In the genomic region with DNA sequence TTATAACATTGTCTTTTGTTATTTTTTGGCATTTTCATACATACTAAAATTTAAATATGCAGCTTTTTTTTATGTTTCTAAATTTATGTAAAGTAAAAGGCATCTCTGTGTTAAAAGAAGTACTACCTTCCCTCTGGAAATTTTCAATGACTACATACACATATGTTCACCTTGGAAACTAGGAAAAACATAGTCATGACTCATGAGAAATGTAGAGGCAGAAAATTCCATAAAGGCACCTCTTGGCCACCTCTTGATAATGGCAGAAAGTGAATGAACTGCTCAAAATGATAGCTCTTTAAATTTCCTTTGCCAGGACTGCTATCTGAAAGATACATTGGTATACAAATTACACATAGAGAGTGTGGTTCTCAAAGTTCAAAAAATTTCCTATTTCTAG, we compare ENCODE assay signal across 22 cellular contexts.
"Had no signal": no experiment of that assay in that cellular context is flagged by ENCODE, and none has a peak within 500 bp of the region (broad histone marks: within the 10 kb centered on the region; RNA-seq: fewer than 3 reads in every experiment).

No MANE protein-coding gene starts in this region.

- ATAC-seq: stimulated activated effector memory CD8-positive, alpha-beta T cell treated with anti-CD3 and anti-CD28 coated beads, Interleukin-12 subunit alpha, Interleukin-12 subunit beta, amount 100 ng/mL, for 72 hours; T-cell had no signal

- H3K36me3 ChIP-seq: esophagus muscularis mucosa, left ventricle myocardium inferior, ovary, sigmoid colon, thoracic aorta had no signal

- H3K9me3 ChIP-seq: esophagus muscularis mucosa, ovary, sigmoid colon, thoracic aorta had no signal

- H3K4me1 ChIP-seq: esophagus muscularis mucosa, left ventricle myocardium inferior, sigmoid colon had no signal

- H3K27ac ChIP-seq: esophagus muscularis mucosa, left ventricle myocardium inferior, ovary, sigmoid colon, thoracic aorta had no signal

- FAIRE-seq: islet of Langerhans, small intestine, urothelium cell line had no signal

- H3K27me3 ChIP-seq: esophagus muscularis mucosa, ovary, sigmoid colon had no signal

- DNase-seq: activated B cell treated with CpG ODN at 0.5 μM for 24 hours; activated CD4-positive, alpha-beta T cell treated with anti-CD3 and anti-CD28 coated beads, Interleukin-2, amount 50 U/mL, for 4 hours; activated effector memory CD4-positive, alpha-beta T cell treated with Interleukin-2 at 50 U/mL for 16 hours; activated naive CD4-positive, alpha-beta T cell treated with Interleukin-2 at 50 U/mL for 16 hours; activated T-cell treated with anti-CD3 and anti-CD28 coated beads for 4 hours; anterior cingulate cortex; caudate nucleus; endodermal cell; left ventricle myocardium inferior; naive B cell; ovary; sigmoid colon; small intestine; stimulated activated CD4-positive, alpha-beta T cell treated with anti-CD3 and anti-CD28 coated beads, Interleukin-4, amount 100 ng/mL, for 24 hours; T-cell; trophoblast cell had no signal

- H3K4me3 ChIP-seq: esophagus muscularis mucosa, left ventricle myocardium inferior, lung, ovary, sigmoid colon, thoracic aorta had no signal
